Comparison of ENCODE assay signal across 19 cellular contexts in the genomic region with DNA sequence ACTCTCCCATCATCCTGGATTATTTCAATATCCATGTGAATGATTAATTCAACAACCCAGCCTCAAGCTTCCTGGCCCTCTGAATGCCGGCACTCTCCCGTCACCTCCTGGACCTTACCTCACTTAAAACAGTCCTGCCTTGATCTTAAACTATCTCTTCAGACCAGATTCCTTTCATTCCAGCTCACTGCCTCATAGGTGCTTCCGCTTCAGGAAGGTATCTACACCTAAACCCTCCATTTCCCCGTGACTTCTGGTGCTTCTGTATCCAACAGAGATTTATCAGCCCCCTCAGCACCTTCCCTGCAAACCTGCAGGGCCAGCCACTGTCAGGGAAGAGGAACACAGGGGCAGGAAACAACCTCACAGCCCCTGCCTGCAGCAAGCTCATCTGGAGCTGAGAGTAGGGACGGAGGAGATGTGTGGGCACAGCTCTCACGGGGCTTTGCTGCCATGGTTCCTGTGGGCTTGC.
A peak's percentile ranks its signal among the peaks of the same experiment; 100 is the strongest.
DNase-seq lines count a peak whose midpoint lies in the region; ATAC-seq and TF ChIP-seq lines count a peak whose summit lies in the region.
"Had no signal": no experiment of that assay in that cellular context is flagged by ENCODE, and none has a peak within 500 bp of the region (broad histone marks: within the 10 kb centered on the region; RNA-seq: fewer than 3 reads in every experiment).

No MANE protein-coding gene starts in this region.

- H4K20me1 ChIP-seq in smooth muscle cell (ENCODE audit: low read depth), result no peaks in the 10 kb centered on the region

- H3K4me3 ChIP-seq in iPS-20b (ENCODE audit: low read length) (peak overlapping the region; percentile 15; the same call in 1 of the 2 replicates), smooth muscle cell (no peak overlapping the region)
- H3K4me3 ChIP-seq: GM12878, upper lobe of left lung had no signal

- no peak for ATAC-seq in HG03521 (IDR thresholded peaks at IDR 0.05; ENCODE audit: unreplicated experiment)
- ATAC-seq: activated T-cell treated with anti-CD3 and anti-CD28 coated beads, Interleukin-2, amount 50 U/mL, for 4 hours; GM12878; sciatic nerve had no signal

- H3K79me2 ChIP-seq in smooth muscle cell (ENCODE audit: low read depth), result no peaks in the 10 kb centered on the region

- H2AFZ ChIP-seq in smooth muscle cell (ENCODE audit: low read depth), result no peak overlapping the region

- no peak for TF ChIP-seq CTCF in smooth muscle cell (IDR thresholded peaks at IDR 0.05; ENCODE audit: borderline replicate concordance, insufficient read depth, poor library complexity, severe bottlenecking)

- H3K4me1 ChIP-seq in iPS-20b (ENCODE audit: insufficient read depth, low read length) (peaks cover 32% of the 10 kb centered on the region), smooth muscle cell (ENCODE audit: low read depth) (peaks cover 10% of the 10 kb centered on the region)

- DNase-seq in HT1080 (ENCODE audit: low read depth) (peak; percentile 58), astrocyte of the hippocampus (ENCODE audit: low read depth, low spot score) (peak; percentile 13), smooth muscle cell (lab: John Stamatoyannopoulos, UW; ENCODE audit: unreplicated experiment) (no peak), DMS53 treated with DMSO at 0.1 percent for 48 hours (lab: John Stamatoyannopoulos, UW; ENCODE audit: unreplicated experiment) (no peak)
- DNase-seq in activated naive CD4-positive, alpha-beta T cell (lab: John Stamatoyannopoulos, UW), result no peak
- DNase-seq: activated CD4-positive, alpha-beta T cell treated with anti-CD3 and anti-CD28 coated beads for 4 hours; activated T-cell treated with anti-CD3 and anti-CD28 coated beads, Interleukin-2, amount 50 U/mL, for 4 hours; amniotic stem cell; cortex of kidney; left cardiac atrium; naive B cell; NCI-H446 treated with DMSO at 0.1 percent for 48 hours; stimulated activated CD4-positive, alpha-beta T cell treated with anti-CD3 and anti-CD28 coated beads, Interleukin-4, amount 100 ng/mL, for 1 hour had no signal

- H3K36me3 ChIP-seq in iPS-20b (ENCODE audit: insufficient read depth, low read depth, low read length) (no peaks in the 10 kb centered on the region), smooth muscle cell (ENCODE audit: low read depth) (no peaks in the 10 kb centered on the region)
- H3K36me3 ChIP-seq: upper lobe of left lung had no signal

- WGBS in smooth muscle cell (ENCODE audit: low lambda C conversion rate), result 19% methylated on average over 6 of the region's 6 CpGs

- H3K27me3 ChIP-seq in iPS-20b (ENCODE audit: insufficient read depth, low read length) (no peaks in the 10 kb centered on the region), smooth muscle cell (ENCODE audit: low read depth) (no peaks in the 10 kb centered on the region)
- H3K27me3 ChIP-seq: upper lobe of left lung had no signal

- H3F3A ChIP-seq in smooth muscle cell (ENCODE audit: low read depth), result no peaks in the 10 kb centered on the region

- no peak overlapping the region for H3K27ac ChIP-seq in iPS-20b (ENCODE audit: low read length)
- H3K27ac ChIP-seq in smooth muscle cell (ENCODE audit: low read depth), result peak overlapping the region; percentile 50
- H3K27ac ChIP-seq: C4-2B had no signal

- peak overlapping the region; percentile 5; the same call in 1 of the 2 replicates for H3K9ac ChIP-seq in iPS-20b (ENCODE audit: low read depth, low read length)
- peak overlapping the region; percentile 6 for H3K9ac ChIP-seq in smooth muscle cell (ENCODE audit: low read depth)

- peak overlapping the region; percentile 66 for H3K4me2 ChIP-seq in smooth muscle cell

- no peaks in the 10 kb centered on the region for H3K9me3 ChIP-seq in iPS-20b (ENCODE audit: insufficient read depth, low read depth, low read length)
- no peaks in the 10 kb centered on the region for H3K9me3 ChIP-seq in smooth muscle cell (replicated peaks; ENCODE audit: low read depth)
- H3K9me3 ChIP-seq: upper lobe of left lung had no signal

Comparison
In these comparisons a context has a peak if more than half of its experiments do, and no peak if none do; other contexts are left out.
1. DNase-seq: peak in HT1080 (single experiment) and astrocyte of the hippocampus (single experiment); none in smooth muscle cell (single experiment), DMS53 treated with DMSO at 0.1 percent for 48 hours (single experiment) and activated naive CD4-positive, alpha-beta T cell (0 of 4).